ENCODE assay signal across 1 cellular context in the genomic region with DNA sequence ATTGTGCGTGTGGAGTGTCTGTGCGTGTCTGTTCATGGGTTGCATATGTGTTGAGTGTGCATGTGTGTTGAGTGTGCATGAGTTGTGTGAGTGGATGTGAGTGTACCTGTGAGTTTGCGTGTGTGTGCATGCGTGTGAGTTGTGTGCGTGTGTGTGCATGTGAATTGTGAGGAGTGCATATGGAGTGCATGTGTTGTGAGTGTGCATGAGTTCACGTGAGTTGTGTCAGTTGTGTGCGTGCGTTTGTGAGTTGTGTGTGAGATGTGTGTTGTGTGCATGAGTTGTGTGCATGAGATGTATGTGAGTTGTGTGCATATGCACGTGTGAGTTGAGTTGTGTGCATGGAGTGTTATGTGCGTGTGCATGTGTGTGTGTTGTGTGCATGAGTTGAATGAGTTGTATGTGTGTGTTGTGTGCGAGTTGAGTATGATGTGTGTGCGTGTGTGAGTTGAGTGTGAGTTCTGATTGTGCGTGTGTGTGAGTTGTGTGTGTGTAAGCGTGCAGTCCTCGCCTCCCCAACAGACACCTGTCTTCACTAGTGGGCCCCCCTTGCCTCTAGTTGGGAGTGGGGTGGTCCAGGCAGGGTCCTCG.
TF ChIP-seq lines count a peak whose summit lies in the region.

No MANE protein-coding gene starts in this region.

TF ChIP-seq in K562, 482 proteins besides CTCF, POLR2A, EP300 and RAD21 (continued from another document):
- TF ChIP-seq, protein P1, sequence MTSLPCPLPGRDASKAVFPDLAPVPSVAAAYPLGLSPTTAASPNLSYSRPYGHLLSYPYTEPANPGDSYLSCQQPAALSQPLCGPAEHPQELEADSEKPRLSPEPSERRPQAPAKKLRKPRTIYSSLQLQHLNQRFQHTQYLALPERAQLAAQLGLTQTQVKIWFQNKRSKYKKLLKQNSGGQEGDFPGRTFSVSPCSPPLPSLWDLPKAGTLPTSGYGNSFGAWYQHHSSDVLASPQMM (CRISPR knock-in tag; IDR thresholded peaks at IDR 0.05): no peak
- no peak for TF ChIP-seq MEF2D (tag; conservative IDR thresholded peaks at IDR 0.05; ENCODE audit: low read depth)
- no peak for TF ChIP-seq KAT8 (IDR thresholded peaks at IDR 0.05; ENCODE audit: low read depth)
- TF ChIP-seq BCL6 (CRISPR knock-in tag; IDR thresholded peaks at IDR 0.05): no peak
- no peak for TF ChIP-seq RB1 (IDR thresholded peaks at IDR 0.05; ENCODE audit: low read depth)
